ENCODE assay signal across 9 cellular contexts in genomic region chr19:54606891-54607781, GRCh38. TPM values are rescaled to one million over a fixed set of nuclear protein-coding genes. Genes with fewer than 3 reads are reported as not detected.
DNase-seq lines count a peak whose midpoint lies in the region; ATAC-seq, FAIRE-seq and TF ChIP-seq lines count a peak whose summit lies in the region.
"Had no signal": no experiment of that assay in that cellular context is flagged by ENCODE, and none has a peak within 500 bp of the region (broad histone marks: within the 10 kb centered on the region; RNA-seq: fewer than 3 reads in every experiment).

No MANE protein-coding gene starts in this region.

- intact Hi-C loops in head of caudate nucleus (cut with DNase I), result no loop called here

- H3K4me3 ChIP-seq in effector memory CD4-positive, alpha-beta T cell (ENCODE audit: insufficient read depth, low read depth, low read length, poor library complexity, severe bottlenecking), result no peak overlapping the region

- H3K36me3 ChIP-seq in effector memory CD4-positive, alpha-beta T cell (ENCODE audit: control insufficient read depth, insufficient read depth, low read length), result no peaks in the 10 kb centered on the region

- DNase-seq in GM12891 (ENCODE audit: insufficient read length, low spot score), result no peak
- DNase-seq in head of caudate nucleus, result peak in 40 of 42 donors; percentile 26 to 94 (median 75)
- DNase-seq in effector memory CD4-positive, alpha-beta T cell, result no peak
- no peak for DNase-seq in NCI-H2227 treated with DMSO at 0.1 percent for 48 hours (lab: John Stamatoyannopoulos, UW)
- no peak for DNase-seq in DMS53 treated with DMSO at 0.1 percent for 48 hours (lab: John Stamatoyannopoulos, UW; ENCODE audit: unreplicated experiment)
- DNase-seq: activated CD8-positive, alpha-beta memory T cell treated with anti-CD3 and anti-CD28 coated beads for 24 hours; mesendoderm; NCI-H2171 had no signal

- no peak; the same call in 1 of the 2 replicates for TF ChIP-seq POLR2A in GM12891 (IDR thresholded peaks at IDR 0.05; ENCODE audit: low read depth, low read length)

- H3K27ac ChIP-seq in effector memory CD4-positive, alpha-beta T cell (ENCODE audit: insufficient read depth, low read length, poor library complexity, severe bottlenecking), result no peak overlapping the region

- no peaks in the 10 kb centered on the region for H3K4me1 ChIP-seq in effector memory CD4-positive, alpha-beta T cell (ENCODE audit: control insufficient read depth, insufficient read depth, low read length, poor library complexity, severe bottlenecking)

- peak; percentile 95 for FAIRE-seq in GM12891 (lab: Jason Lieb, UNC)

- peak; percentile 55 for ATAC-seq in GM21737 (IDR thresholded peaks at IDR 0.05; ENCODE audit: unreplicated experiment)

- H3K27me3 ChIP-seq in effector memory CD4-positive, alpha-beta T cell (replicated peaks; ENCODE audit: control insufficient read depth, insufficient read depth, low read length, poor library complexity, severe bottlenecking), result no peaks in the 10 kb centered on the region

- no peaks in the 10 kb centered on the region for H3K9me3 ChIP-seq in effector memory CD4-positive, alpha-beta T cell (ENCODE audit: control insufficient read depth, low read length)

TF ChIP-seq in GM12891, 5 proteins besides CTCF, POLR2A, EP300 and RAD21:
- TF ChIP-seq POU2F2 (IDR thresholded peaks at IDR 0.05; ENCODE audit: low read depth, low read length) (peak; percentile 90; the same call in 1 of the 2 replicates), PAX5 (IDR thresholded peaks at IDR 0.05; ENCODE audit: insufficient read depth, low read length, severe bottlenecking) (no peak)

RNA-seq across cellular contexts. Expression of gene LILRA1, which starts 13.7 kb away (rescaled TPM):
- polyA plus RNA-seq in GM12891 (2012; ENCODE audit: low read depth, missing spikeins), result 0.95 TPM

RNA-seq across cellular contexts. Expression of gene LILRB1, which starts 23.1 kb away (rescaled TPM):
- 56.9 TPM for polyA plus RNA-seq in GM12891 (2012; ENCODE audit: low read depth, missing spikeins)

RNA-seq across cellular contexts. Expression of gene LILRA2, which starts 33.5 kb away (rescaled TPM):
- polyA plus RNA-seq in GM12891 (2012; ENCODE audit: low read depth, missing spikeins), result 2.7 TPM

RNA-seq across cellular contexts. Expression of gene LILRB4, which starts 55.6 kb away (rescaled TPM):
- polyA plus RNA-seq in GM12891 (2012; ENCODE audit: low read depth, missing spikeins), result 7.3 TPM

Comparison
In these comparisons a context has a peak if more than half of its experiments do, and no peak if none do; other contexts are left out.
1. DNase-seq: peak in head of caudate nucleus (40 of 42); none in GM12891 (single experiment), effector memory CD4-positive, alpha-beta T cell (0 of 3), NCI-H2227 treated with DMSO at 0.1 percent for 48 hours (single experiment) and DMS53 treated with DMSO at 0.1 percent for 48 hours (single experiment).